ENCODE assay signal across 7 cellular contexts in genomic region chr11:95068549-95068948, GRCh38. TPM values are rescaled to one million over a fixed set of nuclear protein-coding genes. Genes with fewer than 3 reads are reported as not detected.
DNase-seq lines count a peak whose midpoint lies in the region; ATAC-seq and TF ChIP-seq lines count a peak whose summit lies in the region.

No MANE protein-coding gene starts in this region.

- H3K4me3 ChIP-seq in iPS DF 6.9 (ENCODE audit: low read length) (peak overlapping the region; percentile 19; the same call in 1 of the 2 replicates), gastrocnemius medialis (peak overlapping the region; percentile 51 to 93 (median 76))

- DNase-seq in NCI-H1694 (lab: John Stamatoyannopoulos, UW) (peak; percentile 44), astrocyte of the hippocampus (ENCODE audit: low read depth, low spot score) (peak; percentile 95), iPS DF 6.9 (ENCODE audit: low read depth, low spot score) (no peak), gastrocnemius medialis (peak; percentile 82 to 85)

- WGBS in iPS DF 6.9 (ENCODE audit: insufficient coverage, insufficient read length): no CpG with 5 or more reads among the region's 5 CpGs

- no peaks in the 10 kb centered on the region for H3K9me3 Mint-ChIP-seq in T-helper 1 cell treated with Interleukin-12 subunit alpha and Interleukin-12 subunit beta and Interleukin-4 antibody, amounts not matched to agents 30 μg/mL and 1 μg/mL, for 36 hours

- peak overlapping the region; percentile 98 for H3K27ac Mint-ChIP-seq in T-helper 1 cell treated with Interleukin-12 subunit alpha and Interleukin-12 subunit beta and Interleukin-4 antibody, amounts not matched to agents 30 μg/mL and 1 μg/mL, for 36 hours

- no peaks in the 10 kb centered on the region for H3K9me3 ChIP-seq in iPS DF 6.9 (ENCODE audit: control insufficient read depth, insufficient read depth, low read length)
- no peaks in the 10 kb centered on the region for H3K9me3 ChIP-seq in gastrocnemius medialis

- H3K36me3 ChIP-seq in iPS DF 6.9 (ENCODE audit: control insufficient read depth, insufficient read depth, low read length) (no peaks in the 10 kb centered on the region), gastrocnemius medialis (no peaks in the 10 kb centered on the region)

- TF ChIP-seq POLR2A in GM18505 (IDR thresholded peaks at IDR 0.05; ENCODE audit: borderline replicate concordance, extremely low read depth, insufficient read depth, insufficient read length): peak; percentile 80
- peak; percentile 77 to 84 for TF ChIP-seq POLR2A in gastrocnemius medialis (IDR thresholded peaks at IDR 0.05)

- intact Hi-C loops in gastrocnemius medialis (cut with DNase I; ENCODE audit: low total_unique reads): loop anchor here (1.0 to 10.0 kb wide), 9 partner anchors 21 to 1326 kb away; partner anchors contain the start of genes C11orf54, CWC15, ENDOD1 and KDM4D

- H3K27me3 ChIP-seq in iPS DF 6.9 (ENCODE audit: control insufficient read depth, insufficient read depth, low read length): no peaks in the 10 kb centered on the region
- H3K27me3 ChIP-seq in gastrocnemius medialis: no peaks in the 10 kb centered on the region

- H3K4me1 ChIP-seq in iPS DF 6.9 (ENCODE audit: control insufficient read depth, insufficient read depth, low read length): no peaks in the 10 kb centered on the region
- H3K4me1 ChIP-seq in gastrocnemius medialis: peaks cover 19 to 27% of the 10 kb centered on the region in 2 donors

- H3K4me3 Mint-ChIP-seq in T-helper 1 cell treated with Interleukin-12 subunit alpha and Interleukin-12 subunit beta and Interleukin-4 antibody, amounts not matched to agents 30 μg/mL and 1 μg/mL, for 36 hours: peak overlapping the region; percentile 98

- no peak for TF ChIP-seq CTCF in gastrocnemius medialis (IDR thresholded peaks at IDR 0.05 in 4 of 5, conservative IDR thresholded peaks at IDR 0.05 in 1 of 5)

- in situ Hi-C loops in gastrocnemius medialis (cut with MboI; ENCODE audit: low sequenced_read_pairs in 4 of 4): loop anchor here (5.0 to 25.0 kb wide), 4 partner anchors 74 to 696 kb away; partner anchors contain the start of genes CWC15 (in 2 of the 4), KDM4D (in 2 of the 4) and SESN3 (in 1 of the 4)

- H3K27ac ChIP-seq in iPS DF 6.9 (ENCODE audit: low read length) (no peak overlapping the region), gastrocnemius medialis (peak overlapping the region; percentile 89 to 98 (median 94))

- H3K27me3 Mint-ChIP-seq in T-helper 1 cell treated with Interleukin-12 subunit alpha and Interleukin-12 subunit beta and Interleukin-4 antibody, amounts not matched to agents 30 μg/mL and 1 μg/mL, for 36 hours (ENCODE audit: low read depth): peaks cover 14% of the 10 kb centered on the region

- ATAC-seq in GM18505 (IDR thresholded peaks at IDR 0.05; ENCODE audit: unreplicated experiment) (peak; percentile 63), HG02840 (IDR thresholded peaks at IDR 0.05; ENCODE audit: low FRiP score, unreplicated experiment) (peak; percentile 54), gastrocnemius medialis (peak; percentile 87 to 88)

- peaks cover 15% of the 10 kb centered on the region for H3K36me3 Mint-ChIP-seq in T-helper 1 cell treated with Interleukin-12 subunit alpha and Interleukin-12 subunit beta and Interleukin-4 antibody, amounts not matched to agents 30 μg/mL and 1 μg/mL, for 36 hours (ENCODE audit: low read depth)

- peaks cover 28% of the 10 kb centered on the region for H3K4me1 Mint-ChIP-seq in T-helper 1 cell treated with Interleukin-12 subunit alpha and Interleukin-12 subunit beta and Interleukin-4 antibody, amounts not matched to agents 30 μg/mL and 1 μg/mL, for 36 hours (ENCODE audit: low read depth)

RNA-seq across cellular contexts. Expression of gene SRSF8, which starts 1.8 kb away (rescaled TPM):
- 10 to 100 TPM; 18.2 to 31.0 (median 21.5) TPM for total RNA-seq in gastrocnemius medialis

RNA-seq across cellular contexts. Expression of gene KDM4F, which starts 19.3 kb away (rescaled TPM):
- total RNA-seq in gastrocnemius medialis: not detected

RNA-seq across cellular contexts. Expression of gene ENDOD1, which starts 21.1 kb away (rescaled TPM):
- total RNA-seq in gastrocnemius medialis: 10 to 100 TPM; 17.5 to 35.2 (median 27.6) TPM

RNA-seq across cellular contexts. Expression of gene KDM4E, which starts 43.5 kb away (rescaled TPM):
- total RNA-seq in gastrocnemius medialis: not detected
